In the genomic region with DNA sequence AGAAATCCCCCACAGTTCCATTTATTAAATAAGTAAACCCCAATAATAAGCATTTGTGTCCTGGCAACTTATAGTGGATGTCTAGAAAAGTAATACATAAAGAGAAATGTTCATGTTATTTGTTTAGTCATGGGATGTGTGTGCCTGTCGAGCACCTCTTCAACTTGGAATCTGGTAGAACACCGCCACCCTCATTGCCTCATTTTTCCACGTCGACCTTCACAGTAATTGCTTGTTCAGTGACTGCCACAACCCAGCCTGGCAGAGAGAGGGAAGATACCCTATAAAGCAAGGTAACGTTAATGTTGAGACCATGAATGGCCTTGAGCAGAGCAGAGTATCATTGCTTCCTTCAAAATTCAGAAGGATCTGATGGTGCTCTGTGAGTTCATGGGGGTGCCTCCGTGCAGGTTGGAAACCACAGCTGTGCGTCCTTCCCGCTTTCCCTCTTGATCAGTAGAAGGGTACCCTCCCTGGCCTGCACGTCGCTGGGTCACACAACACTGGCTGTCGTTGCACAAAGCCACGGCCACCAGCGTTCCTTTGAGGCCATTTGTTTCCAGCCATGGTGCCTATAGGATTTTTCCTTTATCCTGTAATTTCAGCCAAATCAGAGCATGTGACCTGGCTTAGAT, we compare ENCODE assay signal across 23 cellular contexts. TPM values are rescaled to one million over a fixed set of nuclear protein-coding genes. Genes with fewer than 3 reads are reported as not detected.
A peak's percentile ranks its signal among the peaks of the same experiment; 100 is the strongest.
DNase-seq lines count a peak whose midpoint lies in the region; FAIRE-seq and TF ChIP-seq lines count a peak whose summit lies in the region.
"Had no signal": no experiment of that assay in that cellular context is flagged by ENCODE, and none has a peak within 500 bp of the region (broad histone marks: within the 10 kb centered on the region; RNA-seq: fewer than 3 reads in every experiment).

No MANE protein-coding gene starts in this region.

- DNase-seq in NCI-H510A treated with DMSO at 0.1 percent for 48 hours (lab: John Stamatoyannopoulos, UW): peak; percentile 51
- no peak for DNase-seq in NCI-H510A (lab: John Stamatoyannopoulos, UW)
- DNase-seq in D721Med (ENCODE audit: insufficient read length, low spot score): peak; percentile 2
- peak; percentile 36 for DNase-seq in coronary artery (ENCODE audit: low spot score)
- DNase-seq in osteocyte (ENCODE audit: extremely low spot score, unreplicated experiment): peak; percentile 62
- DNase-seq in Karpas-422: no peak
- no peak for DNase-seq in esophagus squamous epithelium (lab: John Stamatoyannopoulos, UW)
- DNase-seq in hypothalamus (lab: John Stamatoyannopoulos, UW): no peak
- DNase-seq: activated CD4-positive, alpha-beta T cell treated with anti-CD3 and anti-CD28 coated beads, Interleukin-2, amount 50 U/mL, for 48 hours; activated T-cell treated with anti-CD3 and anti-CD28 coated beads, Interleukin-2, amount 50 U/mL, for 48 hours; KBM-7; mammary epithelial cell; stimulated activated CD4-positive, alpha-beta T cell treated with anti-CD3 and anti-CD28 coated beads, Interleukin-2, amount 100 ng/mL, for 48 hours had no signal

- intact Hi-C loops in esophagus squamous epithelium (cut with DNase I): no loop called here

- no peaks in the 10 kb centered on the region for H3K9me3 Mint-ChIP-seq in osteocyte (ENCODE audit: unreplicated experiment)
- H3K9me3 Mint-ChIP-seq: T-helper 1 cell treated with Interleukin-12 subunit alpha and Interleukin-12 subunit beta and Interleukin-4 antibody, amounts not matched to agents 30 μg/mL and 1 μg/mL, for 36 hours had no signal

- peaks cover 11% of the 10 kb centered on the region for H3K4me1 ChIP-seq in Karpas-422 (ENCODE audit: low read length)
- H3K4me1 ChIP-seq in esophagus squamous epithelium: peaks cover 0 to 12% (median 4%) of the 10 kb centered on the region in 3 donors
- H3K4me1 ChIP-seq: breast epithelium, SJSA1 had no signal

- H3K4me2 ChIP-seq in Karpas-422 (ENCODE audit: low read depth, low read length, poor library complexity, severe bottlenecking): no peak overlapping the region

- no peak overlapping the region for H3K4me3 Mint-ChIP-seq in osteocyte (ENCODE audit: unreplicated experiment)
- H3K4me3 Mint-ChIP-seq: B cell; T-helper 1 cell treated with Interleukin-12 subunit alpha and Interleukin-12 subunit beta and Interleukin-4 antibody, amounts not matched to agents 30 μg/mL and 1 μg/mL, for 36 hours had no signal

- peaks cover 6% of the 10 kb centered on the region for H3K36me3 Mint-ChIP-seq in osteocyte (ENCODE audit: unreplicated experiment)

- H3K27me3 ChIP-seq in Karpas-422 (ENCODE audit: low read length): no peaks in the 10 kb centered on the region
- H3K27me3 ChIP-seq in esophagus squamous epithelium: no peaks in the 10 kb centered on the region
- H3K27me3 ChIP-seq: breast epithelium, gastrocnemius medialis, Peyer's patch, SJSA1, vagina had no signal

- no peak for FAIRE-seq in D721Med (lab: Jason Lieb, UNC)
- FAIRE-seq: H54, keratinocyte had no signal

- H3K36me3 ChIP-seq in Karpas-422 (ENCODE audit: insufficient read depth, low read length) (peaks cover 4% of the 10 kb centered on the region; the same call in 1 of the 2 replicates), esophagus squamous epithelium (peaks cover 6 to 39% (median 6%) of the 10 kb centered on the region in 3 donors)
- H3K36me3 ChIP-seq: breast epithelium had no signal

- WGBS in esophagus squamous epithelium, 2 donors: 81 to 88% methylated on average over 12 to 13 of the region's 13 CpGs

- TF ChIP-seq CTCF in D721Med (IDR thresholded peaks at IDR 0.05; ENCODE audit: insufficient read depth, missing control alignments) (no peak), coronary artery (IDR thresholded peaks at IDR 0.05) (no peak), osteocyte (IDR thresholded peaks at IDR 0.05) (no peak), esophagus squamous epithelium (IDR thresholded peaks at IDR 0.05) (no peak)

- H3K27me3 Mint-ChIP-seq in osteocyte (ENCODE audit: unreplicated experiment): no peaks in the 10 kb centered on the region
- H3K27me3 Mint-ChIP-seq: B cell had no signal

- no peaks in the 10 kb centered on the region for H4K20me1 ChIP-seq in Karpas-422 (ENCODE audit: insufficient read depth, low read depth, low read length)

- H3K27ac Mint-ChIP-seq in osteocyte (ENCODE audit: unreplicated experiment): no peak overlapping the region
- H3K27ac Mint-ChIP-seq: B cell; T-helper 1 cell treated with Interleukin-12 subunit alpha and Interleukin-12 subunit beta and Interleukin-4 antibody, amounts not matched to agents 30 μg/mL and 1 μg/mL, for 36 hours had no signal

- H3K4me3 ChIP-seq in coronary artery (no peak overlapping the region), Karpas-422 (ENCODE audit: low read length) (no peak overlapping the region), esophagus squamous epithelium (no peak overlapping the region)
- H3K4me3 ChIP-seq: breast epithelium, gastrocnemius medialis, Peyer's patch, SJSA1, skin epidermis, vagina had no signal

- no peak overlapping the region for H2AFZ ChIP-seq in Karpas-422 (ENCODE audit: low read length)

- H3K27ac ChIP-seq in coronary artery: no peak overlapping the region
- no peak overlapping the region for H3K27ac ChIP-seq in Karpas-422 (ENCODE audit: low read length)
- H3K27ac ChIP-seq in esophagus squamous epithelium: no peak overlapping the region
- H3K27ac ChIP-seq: breast epithelium, gastrocnemius medialis, Peyer's patch, SJSA1, skin epidermis, vagina had no signal

- TF ChIP-seq POLR2A in esophagus squamous epithelium (IDR thresholded peaks at IDR 0.05): no peak

- no peaks in the 10 kb centered on the region for H3K9me3 ChIP-seq in Karpas-422 (ENCODE audit: low read length)
- no peaks in the 10 kb centered on the region for H3K9me3 ChIP-seq in esophagus squamous epithelium
- H3K9me3 ChIP-seq: breast epithelium, gastrocnemius medialis, Peyer's patch, SJSA1, vagina had no signal

- no peaks in the 10 kb centered on the region for H3K79me2 ChIP-seq in Karpas-422 (ENCODE audit: low read length)

- H3K9me2 ChIP-seq in Karpas-422 (replicated peaks; ENCODE audit: insufficient read depth, low read length): no peaks in the 10 kb centered on the region

- no peak overlapping the region for H3K9ac ChIP-seq in Karpas-422 (ENCODE audit: low read length)

- peaks cover 6% of the 10 kb centered on the region for H3K4me1 Mint-ChIP-seq in osteocyte (ENCODE audit: unreplicated experiment)

RNA-seq across cellular contexts. Expression of gene DNASE1, which starts 3.7 kb away (rescaled TPM):
- total RNA-seq in osteocyte: 22.5 and 23.1 TPM in 2 replicates
- 22.9 and 46.1 TPM in 2 replicates for total RNA-seq in Karpas-422 (2014; rRNA removed; shearing (Covaris generic); ENCODE audit: low replicate concordance)
- total RNA-seq in esophagus squamous epithelium: 10 to 100 TPM in 2 of 4 donors, 1 to 10 TPM in 2; 5.7 to 13.4 (median 9.9) TPM

RNA-seq across cellular contexts. Expression of gene SLX4, which starts 39.3 kb away (rescaled TPM):
- 7.1 and 8.4 TPM in 2 replicates for total RNA-seq in osteocyte
- total RNA-seq in Karpas-422 (2014; rRNA removed; shearing (Covaris generic); ENCODE audit: low replicate concordance): 9.1 and 12.7 TPM in 2 replicates
- 1 to 10 TPM; 3.1 to 5.6 (median 3.9) TPM for total RNA-seq in esophagus squamous epithelium

Comparison
In these comparisons a context has a peak if more than half of its experiments do, and no peak if none do; other contexts are left out.
1. DNase-seq: peak in NCI-H510A treated with DMSO at 0.1 percent for 48 hours (single experiment), D721Med (single experiment), coronary artery (single experiment) and osteocyte (single experiment); none in NCI-H510A (single experiment), Karpas-422 (single experiment), esophagus squamous epithelium (single experiment) and hypothalamus (0 of 51).